18 cellular contexts compared by ENCODE assay signal in genomic region chr12:13036881-13037280, GRCh38. TPM values are rescaled to one million over a fixed set of nuclear protein-coding genes. Genes with fewer than 3 reads are reported as not detected.
DNase-seq lines count a peak whose midpoint lies in the region; ATAC-seq and TF ChIP-seq lines count a peak whose summit lies in the region.
"Had no signal": no experiment of that assay in that cellular context is flagged by ENCODE, and none has a peak within 500 bp of the region (broad histone marks: within the 10 kb centered on the region; RNA-seq: fewer than 3 reads in every experiment).

No MANE protein-coding gene starts in this region.

- no peak overlapping the region for H3K27ac ChIP-seq in GM23338 (ENCODE audit: low read depth)

- no peaks in the 10 kb centered on the region for H3K9me2 ChIP-seq in GM23338 (ENCODE audit: insufficient read depth)

- H3K4me3 Mint-ChIP-seq in GM23338 (no peak overlapping the region), type B pancreatic cell (no peak overlapping the region)
- H3K4me3 Mint-ChIP-seq: CD4-positive, CD25-positive, alpha-beta regulatory T cell; CD8-positive, alpha-beta memory T cell; H9 had no signal

- H4K20me1 ChIP-seq in GM23338 (replicated peaks; ENCODE audit: insufficient read depth), result no peaks in the 10 kb centered on the region

- peaks cover 16% of the 10 kb centered on the region for H3K4me1 Mint-ChIP-seq in GM23338
- peaks cover 5% of the 10 kb centered on the region for H3K4me1 Mint-ChIP-seq in type B pancreatic cell (ENCODE audit: unreplicated experiment)
- H3K4me1 Mint-ChIP-seq: CD4-positive, CD25-positive, alpha-beta regulatory T cell; CD8-positive, alpha-beta memory T cell had no signal

- no peak for DNase-seq in GM23338 (ENCODE audit: low spot score)
- peak; percentile 53 for DNase-seq in fibroblast of gingiva (ENCODE audit: low read depth)
- DNase-seq in left kidney (ENCODE audit: low read depth, low spot score), result peak; percentile 39
- no peak for DNase-seq in type B pancreatic cell (ENCODE audit: extremely low spot score, unreplicated experiment)
- no peak for DNase-seq in NCI-H526 treated with DMSO at 0.1 percent for 48 hours (lab: John Stamatoyannopoulos, UW)
- DNase-seq: BE2C; C1 segment of cervical spinal cord; CD4-positive, CD25-positive, alpha-beta regulatory T cell; CD8-positive, alpha-beta memory T cell; COR-L47; DMS 273 treated with DMSO at 0.1 percent for 48 hours; DMS53; DND-41; EL; H9 had no signal

- no peak overlapping the region for H3K4me3 ChIP-seq in GM23338
- H3K4me3 ChIP-seq: GM12878 had no signal

- no peaks in the 10 kb centered on the region for H3K79me2 ChIP-seq in GM23338 (replicated peaks; ENCODE audit: insufficient read depth)

- H3K27me3 Mint-ChIP-seq in GM23338 (ENCODE audit: insufficient read depth, low read depth, poor library complexity) (no peaks in the 10 kb centered on the region), type B pancreatic cell (no peaks in the 10 kb centered on the region)

- no peak overlapping the region for H3K4me2 ChIP-seq in GM23338

- no peaks in the 10 kb centered on the region for H3K27me3 ChIP-seq in GM23338 (ENCODE audit: insufficient read depth)

- H3K36me3 ChIP-seq in GM23338 (ENCODE audit: insufficient read depth), result no peaks in the 10 kb centered on the region
- H3K36me3 ChIP-seq: BE2C had no signal

- TF ChIP-seq CTCF in GM23338 (conservative IDR thresholded peaks at IDR 0.05; ENCODE audit: low read depth in 2 of 2) (no peak), type B pancreatic cell (conservative IDR thresholded peaks at IDR 0.05) (no peak)

- H3K36me3 Mint-ChIP-seq in GM23338 (ENCODE audit: low read depth), result no peaks in the 10 kb centered on the region
- H3K36me3 Mint-ChIP-seq in type B pancreatic cell, result no peaks in the 10 kb centered on the region
- H3K36me3 Mint-ChIP-seq: CD4-positive, CD25-positive, alpha-beta regulatory T cell; CD8-positive, alpha-beta memory T cell had no signal

- no peak for ATAC-seq in GM23338
- no peak for ATAC-seq in GM18520 (IDR thresholded peaks at IDR 0.05; ENCODE audit: unreplicated experiment)
- ATAC-seq: GM12878, HepG2 had no signal

- H3F3A ChIP-seq in GM23338 (replicated peaks; ENCODE audit: low read depth), result no peaks in the 10 kb centered on the region

- no peaks in the 10 kb centered on the region for H3K9me3 Mint-ChIP-seq in GM23338
- H3K9me3 Mint-ChIP-seq in type B pancreatic cell, result no peaks in the 10 kb centered on the region
- H3K9me3 Mint-ChIP-seq: CD8-positive, alpha-beta memory T cell; H9 had no signal

- H3K4me1 ChIP-seq in GM23338 (ENCODE audit: insufficient read depth), result no peaks in the 10 kb centered on the region
- H3K4me1 ChIP-seq: BE2C had no signal

- H3K27ac Mint-ChIP-seq in GM23338 (no peak overlapping the region), type B pancreatic cell (no peak overlapping the region)
- H3K27ac Mint-ChIP-seq: CD4-positive, CD25-positive, alpha-beta regulatory T cell; CD8-positive, alpha-beta memory T cell; H9 had no signal

- H2AFZ ChIP-seq in GM23338, result peak overlapping the region; percentile 32; the same call in 1 of the 2 replicates

TF ChIP-seq in GM23338, 12 proteins besides CTCF, POLR2A, EP300 and RAD21:
- no peak for TF ChIP-seq EZH2phosphoT487 (IDR thresholded peaks at IDR 0.05; ENCODE audit: unreplicated experiment)
TF ChIP-seq in GM23338: peak in this region for 0.

RNA-seq across cellular contexts. Expression of gene FAM234B, which starts 7.3 kb away (rescaled TPM):
- total RNA-seq in GM23338 (2014; rRNA removed; shearing (Covaris generic)), result 20.1 and 21.1 TPM in 2 replicates
- polyA plus RNA-seq in GM23338 (2016; fragmentation: Nextera tagmentation; extraction: Ambion mirVana), result 9.5 TPM in 2 replicates
- total RNA-seq in type B pancreatic cell (ENCODE audit: low replicate concordance), result 11.9 and 20.5 TPM in 2 replicates

RNA-seq across cellular contexts. Expression of gene HEBP1, which starts 36.8 kb away (rescaled TPM):
- 25.2 and 33.9 TPM in 2 replicates for total RNA-seq in GM23338 (2014; rRNA removed; shearing (Covaris generic))
- 45.1 and 46.8 TPM in 2 replicates for polyA plus RNA-seq in GM23338 (2016; fragmentation: Nextera tagmentation; extraction: Ambion mirVana)
- 66.4 and 146 TPM in 2 replicates for total RNA-seq in type B pancreatic cell (ENCODE audit: low replicate concordance)

Comparison
In these comparisons a context has a peak if more than half of its experiments do, and no peak if none do; other contexts are left out.
1. DNase-seq: peak in fibroblast of gingiva (single experiment) and left kidney (single experiment); none in GM23338 (single experiment), type B pancreatic cell (single experiment) and NCI-H526 treated with DMSO at 0.1 percent for 48 hours (single experiment).